In genomic region chr5:81125959-81126358, GRCh38 we compare ENCODE assay signal across 16 cellular contexts.
DNase-seq lines count a peak whose midpoint lies in the region; ATAC-seq, FAIRE-seq and TF ChIP-seq lines count a peak whose summit lies in the region.
"Had no signal": no experiment of that assay in that cellular context is flagged by ENCODE, and none has a peak within 500 bp of the region (broad histone marks: within the 10 kb centered on the region; RNA-seq: fewer than 3 reads in every experiment).

No MANE protein-coding gene starts in this region.

- no peak overlapping the region for H3K27ac Mint-ChIP-seq in activated CD8-positive, alpha-beta memory T cell treated with anti-CD3 and anti-CD28 coated beads, Interleukin-2, amount 10 ng/mL, durations not matched to agents 7 days and 5 days
- H3K27ac Mint-ChIP-seq: activated T-helper 2 cell treated with anti-CD3 and anti-CD28 coated beads, Interferon-gamma antibody, Interleukin-2, Interleukin-4, amounts not matched to agents 10 μg/mL and 5 μg/mL and 100 μg/mL, durations not matched to agents 14 hours and 24 hours and 36 hours; dendritic cell treated with granulocyte-macrophage colony-stimulating factor and Interleukin-4, amounts not matched to agents 40 ng/mL and 50 ng/mL, for 4 days had no signal

- H3K4me3 ChIP-seq in BJ (ENCODE audit: low read depth, low read length) (0 out of 2 replicates have a peak overlapping the region, but pooled peaks have one; percentile 7), endocrine pancreas (ENCODE audit: control insufficient read depth, insufficient read depth, low read length) (peak overlapping the region; percentile 52), mesenchymal stem cell (ENCODE audit: insufficient read depth in 1 of 2, low read depth in 1 of 2, low read length in 2 of 2) (peak overlapping the region in 1 of 2 experiments; percentile 3)
- H3K4me3 ChIP-seq: ascending aorta, gastrocnemius medialis, pancreas, tibial nerve had no signal

- no peaks in the 10 kb centered on the region for H3K36me3 ChIP-seq in BJ (ENCODE audit: control insufficient read depth, insufficient read depth, low read length)
- no peaks in the 10 kb centered on the region for H3K36me3 ChIP-seq in endocrine pancreas (ENCODE audit: control insufficient read depth, insufficient read depth, low read length)
- no peaks in the 10 kb centered on the region for H3K36me3 ChIP-seq in mesenchymal stem cell (ENCODE audit: control insufficient read depth in 1 of 2, insufficient read depth in 2 of 2, low read depth in 1 of 2, low read length in 2 of 2)
- H3K36me3 ChIP-seq: ascending aorta, gastrocnemius medialis, pancreas, tibial nerve had no signal

- CTCF ChIA-PET in BJ (lab: Yijun Ruan, JAX), result no interaction called here
- CTCF ChIA-PET in activated CD8-positive, alpha-beta memory T cell treated with anti-CD3 and anti-CD28 coated beads, Interleukin-2, amount 10 ng/mL, durations not matched to agents 7 days and 5 days (lab: Charles Lee), result no interaction called here

- no peak for FAIRE-seq in H54 (lab: Jason Lieb, UNC)
- FAIRE-seq: GM12892, pancreas had no signal

- TF ChIP-seq POLR2A in H54 (IDR thresholded peaks at IDR 0.05; ENCODE audit: low read depth, low read length), result no peak

- H3K18ac ChIP-seq in mesenchymal stem cell (ENCODE audit: low read depth in 1 of 2, low read length in 2 of 2), result no peak overlapping the region

- H3K4ac ChIP-seq in mesenchymal stem cell (ENCODE audit: low read depth in 1 of 2, low read length in 2 of 2), result no peak overlapping the region

- no peaks in the 10 kb centered on the region for H3K27me3 Mint-ChIP-seq in activated CD8-positive, alpha-beta memory T cell treated with anti-CD3 and anti-CD28 coated beads, Interleukin-2, amount 10 ng/mL, durations not matched to agents 7 days and 5 days

- H3K9ac ChIP-seq in endocrine pancreas (ENCODE audit: control insufficient read depth, insufficient read depth, low read length), result no peak overlapping the region
- peak overlapping the region; percentile 5 for H3K9ac ChIP-seq in mesenchymal stem cell (ENCODE audit: low read length)

- peak; percentile 8 for DNase-seq in BJ (ENCODE audit: low read depth)
- peak; percentile 1 for DNase-seq in NCI-H2029 treated with DMSO at 0.1 percent for 48 hours (lab: John Stamatoyannopoulos, UW)
- peak; percentile 2 for DNase-seq in mesenchymal stem cell
- no peak for DNase-seq in activated CD8-positive, alpha-beta memory T cell treated with anti-CD3 and anti-CD28 coated beads, Interleukin-2, amount 10 ng/mL, durations not matched to agents 7 days and 5 days
- DNase-seq in G401 (ENCODE audit: low spot score), result no peak
- DNase-seq in H54 (ENCODE audit: insufficient read length, low spot score), result no peak
- DNase-seq in NCI-H526 treated with DMSO at 0.1 percent for 48 hours (lab: John Stamatoyannopoulos, UW), result no peak

- H4K8ac ChIP-seq in mesenchymal stem cell (ENCODE audit: low read length), result no peak overlapping the region

- H3K27me3 ChIP-seq in BJ (ENCODE audit: control insufficient read depth, insufficient read depth, low read length), result no peaks in the 10 kb centered on the region
- no peaks in the 10 kb centered on the region for H3K27me3 ChIP-seq in endocrine pancreas (ENCODE audit: control insufficient read depth, insufficient read depth, low read length)
- H3K27me3 ChIP-seq in mesenchymal stem cell (ENCODE audit: control insufficient read depth in 1 of 2, insufficient read depth in 1 of 2, low read length in 2 of 2), result peaks cover 4 to 20% of the 10 kb centered on the region in 2 experiments
- H3K27me3 ChIP-seq: ascending aorta, gastrocnemius medialis, pancreas, tibial nerve had no signal

- no peak overlapping the region for H2BK12ac ChIP-seq in mesenchymal stem cell (ENCODE audit: low read length in 2 of 2)

- H2BK15ac ChIP-seq in mesenchymal stem cell (ENCODE audit: low read depth, poor library complexity, severe bottlenecking), result no peak overlapping the region

- ATAC-seq in activated CD8-positive, alpha-beta memory T cell treated with anti-CD3 and anti-CD28 coated beads, Interleukin-2, amount 10 ng/mL, durations not matched to agents 7 days and 5 days, result no peak

- no peak overlapping the region for H3K27ac ChIP-seq in mesenchymal stem cell (ENCODE audit: low read length, poor library complexity, severe bottlenecking)
- H3K27ac ChIP-seq: ascending aorta, C4-2B, gastrocnemius medialis, pancreas, tibial nerve had no signal

- no peak overlapping the region for H3K4me3 Mint-ChIP-seq in activated CD8-positive, alpha-beta memory T cell treated with anti-CD3 and anti-CD28 coated beads, Interleukin-2, amount 10 ng/mL, durations not matched to agents 7 days and 5 days
- H3K4me3 Mint-ChIP-seq: dendritic cell treated with granulocyte-macrophage colony-stimulating factor and Interleukin-4, amounts not matched to agents 40 ng/mL and 50 ng/mL, for 4 days had no signal

- no peaks in the 10 kb centered on the region for H3K36me3 Mint-ChIP-seq in activated CD8-positive, alpha-beta memory T cell treated with anti-CD3 and anti-CD28 coated beads, Interleukin-2, amount 10 ng/mL, durations not matched to agents 7 days and 5 days

- H2BK5ac ChIP-seq in mesenchymal stem cell (ENCODE audit: low read depth, low read length, poor library complexity, severe bottlenecking), result no peak overlapping the region

- no peak overlapping the region for H2BK120ac ChIP-seq in mesenchymal stem cell (ENCODE audit: low read depth, low read length)

- WGBS in mesenchymal stem cell, result 90% methylated on average over 6 of the region's 7 CpGs

- H3K9me3 ChIP-seq in endocrine pancreas (ENCODE audit: control insufficient read depth, low read length) (no peaks in the 10 kb centered on the region), mesenchymal stem cell (ENCODE audit: control insufficient read depth, low read length) (no peaks in the 10 kb centered on the region)
- H3K9me3 ChIP-seq: ascending aorta, gastrocnemius medialis, pancreas, tibial nerve had no signal

- H3K14ac ChIP-seq in mesenchymal stem cell (ENCODE audit: low read length in 2 of 2), result no peak overlapping the region

- H3K4me2 ChIP-seq in mesenchymal stem cell (ENCODE audit: low read length, poor library complexity, severe bottlenecking), result no peak overlapping the region

- POLR2A ChIA-PET in BJ (lab: Charles Lee), result interaction anchor here (0.6 kb wide), 1 partner anchor 221 kb away, joined by 4 read pairs; no protein-coding TSS in a partner anchor

- in situ Hi-C loops in G401 (cut with HindIII; ENCODE audit: low sequenced_read_pairs), result no loop called here

- no peaks in the 10 kb centered on the region for H3K79me1 ChIP-seq in mesenchymal stem cell (replicated peaks; ENCODE audit: low read length, poor library complexity, severe bottlenecking)

- H2AFZ ChIP-seq in mesenchymal stem cell (ENCODE audit: low read depth, low read length), result no peak overlapping the region

- no peak overlapping the region for H3K23ac ChIP-seq in mesenchymal stem cell (ENCODE audit: low read length in 2 of 2)

- no peaks in the 10 kb centered on the region for H3K9me3 Mint-ChIP-seq in activated CD8-positive, alpha-beta memory T cell treated with anti-CD3 and anti-CD28 coated beads, Interleukin-2, amount 10 ng/mL, durations not matched to agents 7 days and 5 days (ENCODE audit: low read depth)
- H3K9me3 Mint-ChIP-seq: activated T-helper 2 cell treated with anti-CD3 and anti-CD28 coated beads, Interferon-gamma antibody, Interleukin-2, Interleukin-4, amounts not matched to agents 10 μg/mL and 5 μg/mL and 100 μg/mL, durations not matched to agents 14 hours and 24 hours and 36 hours; dendritic cell treated with granulocyte-macrophage colony-stimulating factor and Interleukin-4, amounts not matched to agents 40 ng/mL and 50 ng/mL, for 4 days had no signal

- H3K4me1 Mint-ChIP-seq in activated CD8-positive, alpha-beta memory T cell treated with anti-CD3 and anti-CD28 coated beads, Interleukin-2, amount 10 ng/mL, durations not matched to agents 7 days and 5 days, result peaks cover 13% of the 10 kb centered on the region

- H3K4me1 ChIP-seq in endocrine pancreas (ENCODE audit: control insufficient read depth, insufficient read depth, low read length), result no peaks in the 10 kb centered on the region
- H3K4me1 ChIP-seq in mesenchymal stem cell (ENCODE audit: control insufficient read depth, insufficient read depth, low read depth, low read length), result no peaks in the 10 kb centered on the region
- H3K4me1 ChIP-seq: ascending aorta, gastrocnemius medialis, pancreas had no signal

- TF ChIP-seq CTCF in BJ (IDR thresholded peaks at IDR 0.05; ENCODE audit: insufficient read depth, low read depth, low read length), result no peak

- no peak overlapping the region for H2AK5ac ChIP-seq in mesenchymal stem cell (ENCODE audit: low read length, severe bottlenecking)

- H4K91ac ChIP-seq in mesenchymal stem cell (ENCODE audit: low read length), result no peak overlapping the region

Comparison
In these comparisons a context has a peak if more than half of its experiments do, and no peak if none do; other contexts are left out.
1. DNase-seq: peak in BJ (single experiment), NCI-H2029 treated with DMSO at 0.1 percent for 48 hours (single experiment) and mesenchymal stem cell (single experiment); none in activated CD8-positive, alpha-beta memory T cell treated with anti-CD3 and anti-CD28 coated beads, Interleukin-2, amount 10 ng/mL, durations not matched to agents 7 days and 5 days (single experiment), G401 (single experiment), H54 (single experiment) and NCI-H526 treated with DMSO at 0.1 percent for 48 hours (single experiment).